Comparison of ENCODE assay signal across 14 cellular contexts in the genomic region with DNA sequence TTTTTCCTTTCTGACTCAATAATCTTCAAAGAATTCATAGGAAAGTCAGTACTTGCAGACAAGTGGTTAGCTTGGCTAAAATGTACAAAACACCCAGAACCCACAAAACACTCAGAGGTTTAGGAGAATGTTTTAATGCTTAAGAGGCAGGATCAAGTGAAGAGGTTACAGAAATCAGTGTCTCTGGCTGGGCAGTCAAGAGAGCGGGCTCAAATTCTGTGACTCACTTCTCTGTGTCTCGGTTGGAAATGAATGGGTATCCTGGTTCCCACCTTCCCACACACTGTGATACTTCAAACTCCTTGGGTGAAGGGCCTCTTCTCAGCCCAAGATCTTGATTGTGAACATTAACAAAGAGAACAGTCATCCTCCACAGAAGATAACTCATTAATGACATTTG. TPM values are rescaled to one million over a fixed set of nuclear protein-coding genes. Genes with fewer than 3 reads are reported as not detected.
A peak's percentile ranks its signal among the peaks of the same experiment; 100 is the strongest.
DNase-seq lines count a peak whose midpoint lies in the region; ATAC-seq lines count a peak whose summit lies in the region.
"Had no signal": no experiment of that assay in that cellular context is flagged by ENCODE, and none has a peak within 500 bp of the region (broad histone marks: within the 10 kb centered on the region; RNA-seq: fewer than 3 reads in every experiment).

No MANE protein-coding gene starts in this region.

- H3K9me3 ChIP-seq in SJSA1 (replicated peaks) (no peaks in the 10 kb centered on the region), MG63 (no peaks in the 10 kb centered on the region)
- H3K9me3 ChIP-seq: right atrium auricular region, upper lobe of left lung had no signal

- peak overlapping the region; percentile 37 for H3K27ac ChIP-seq in SJSA1
- H3K27ac ChIP-seq: right atrium auricular region had no signal

- no peak overlapping the region for H3K27ac Mint-ChIP-seq in activated naive CD4-positive, alpha-beta T cell treated with anti-CD3 and anti-CD28 coated beads for 36 hours
- no peak overlapping the region for H3K27ac Mint-ChIP-seq in activated naive CD4-positive, alpha-beta T cell treated with anti-CD3 and anti-CD28 coated beads, Interleukin-2, amount 10 ng/mL, durations not matched to agents 7 days and 5 days
- no peak overlapping the region for H3K27ac Mint-ChIP-seq in stimulated activated naive CD8-positive, alpha-beta T cell treated with anti-CD3 and anti-CD28 coated beads, Interleukin-15, amount 100 ng/mL, for 72 hours
- H3K27ac Mint-ChIP-seq: immature natural killer cell had no signal

- DNase-seq in activated naive CD4-positive, alpha-beta T cell treated with anti-CD3 and anti-CD28 coated beads for 36 hours, result peak; percentile 15
- no peak for DNase-seq in activated naive CD4-positive, alpha-beta T cell treated with anti-CD3 and anti-CD28 coated beads, Interleukin-2, amount 10 ng/mL, durations not matched to agents 7 days and 5 days
- DNase-seq in SJSA1 (ENCODE audit: low read depth in 1 of 2, low spot score in 2 of 2) (peak; percentile 69 to 80), kidney tubule cell (ENCODE audit: low spot score) (peak; percentile 8), HPDE6-E6E7 (ENCODE audit: extremely low spot score) (no peak), MG63 (no peak), NCI-H2196 (lab: John Stamatoyannopoulos, UW; ENCODE audit: unreplicated experiment) (no peak)
- DNase-seq in stimulated activated naive CD8-positive, alpha-beta T cell treated with anti-CD3 and anti-CD28 coated beads, Interleukin-15, amount 100 ng/mL, for 72 hours, result no peak
- DNase-seq: amygdala, foreskin fibroblast, immature natural killer cell, NCI-H526 treated with DMSO at 0.1 percent for 48 hours, upper lobe of left lung had no signal

- H3K4me3 ChIP-seq in SJSA1, result no peak overlapping the region
- no peak overlapping the region for H3K4me3 ChIP-seq in MG63

- peaks cover 30% of the 10 kb centered on the region for H3K27me3 Mint-ChIP-seq in activated naive CD4-positive, alpha-beta T cell treated with anti-CD3 and anti-CD28 coated beads for 36 hours (ENCODE audit: low read depth)
- H3K27me3 Mint-ChIP-seq in activated naive CD4-positive, alpha-beta T cell treated with anti-CD3 and anti-CD28 coated beads, Interleukin-2, amount 10 ng/mL, durations not matched to agents 7 days and 5 days, result peaks cover 46% of the 10 kb centered on the region
- H3K27me3 Mint-ChIP-seq in stimulated activated naive CD8-positive, alpha-beta T cell treated with anti-CD3 and anti-CD28 coated beads, Interleukin-15, amount 100 ng/mL, for 72 hours, result peaks cover 34% of the 10 kb centered on the region

- H3K4me3 Mint-ChIP-seq in activated naive CD4-positive, alpha-beta T cell treated with anti-CD3 and anti-CD28 coated beads for 36 hours, result no peak overlapping the region
- H3K4me3 Mint-ChIP-seq in activated naive CD4-positive, alpha-beta T cell treated with anti-CD3 and anti-CD28 coated beads, Interleukin-2, amount 10 ng/mL, durations not matched to agents 7 days and 5 days, result no peak overlapping the region
- no peak overlapping the region for H3K4me3 Mint-ChIP-seq in stimulated activated naive CD8-positive, alpha-beta T cell treated with anti-CD3 and anti-CD28 coated beads, Interleukin-15, amount 100 ng/mL, for 72 hours
- H3K4me3 Mint-ChIP-seq: immature natural killer cell had no signal

- H3K4me1 Mint-ChIP-seq in activated naive CD4-positive, alpha-beta T cell treated with anti-CD3 and anti-CD28 coated beads for 36 hours (ENCODE audit: low read depth), result peaks cover 35% of the 10 kb centered on the region
- peaks cover 12% of the 10 kb centered on the region for H3K4me1 Mint-ChIP-seq in activated naive CD4-positive, alpha-beta T cell treated with anti-CD3 and anti-CD28 coated beads, Interleukin-2, amount 10 ng/mL, durations not matched to agents 7 days and 5 days
- H3K4me1 Mint-ChIP-seq in stimulated activated naive CD8-positive, alpha-beta T cell treated with anti-CD3 and anti-CD28 coated beads, Interleukin-15, amount 100 ng/mL, for 72 hours, result peaks cover 33% of the 10 kb centered on the region

- CTCF ChIA-PET in activated naive CD4-positive, alpha-beta T cell treated with anti-CD3 and anti-CD28 coated beads for 36 hours (lab: Charles Lee), result interaction anchor here (1.1 to 10.5 kb wide), 3 partner anchors 28 to 38 kb away, joined by 3 to 67 read pairs (median 3); a partner anchor contains a TSS
- CTCF ChIA-PET in activated naive CD4-positive, alpha-beta T cell treated with anti-CD3 and anti-CD28 coated beads, Interleukin-2, amount 10 ng/mL, durations not matched to agents 7 days and 5 days (lab: Charles Lee), result no interaction called here

- H3K4me1 ChIP-seq in SJSA1 (replicated peaks), result peaks cover 42% of the 10 kb centered on the region
- H3K4me1 ChIP-seq: right atrium auricular region had no signal

- ATAC-seq in stimulated activated naive CD8-positive, alpha-beta T cell treated with anti-CD3 and anti-CD28 coated beads, Interleukin-15, amount 100 ng/mL, for 72 hours, result peak; percentile 57

- H3K27me3 ChIP-seq in SJSA1 (replicated peaks) (no peaks in the 10 kb centered on the region), MG63 (no peaks in the 10 kb centered on the region)
- H3K27me3 ChIP-seq: right atrium auricular region, upper lobe of left lung had no signal

- H3K36me3 ChIP-seq in SJSA1 (peaks cover 18% of the 10 kb centered on the region), MG63 (peaks cover 42% of the 10 kb centered on the region)

- no peaks in the 10 kb centered on the region for H3K9me3 Mint-ChIP-seq in activated naive CD4-positive, alpha-beta T cell treated with anti-CD3 and anti-CD28 coated beads for 36 hours
- H3K9me3 Mint-ChIP-seq in activated naive CD4-positive, alpha-beta T cell treated with anti-CD3 and anti-CD28 coated beads, Interleukin-2, amount 10 ng/mL, durations not matched to agents 7 days and 5 days, result no peaks in the 10 kb centered on the region
- no peaks in the 10 kb centered on the region for H3K9me3 Mint-ChIP-seq in stimulated activated naive CD8-positive, alpha-beta T cell treated with anti-CD3 and anti-CD28 coated beads, Interleukin-15, amount 100 ng/mL, for 72 hours
- H3K9me3 Mint-ChIP-seq: immature natural killer cell had no signal

- intact Hi-C loops in activated naive CD4-positive, alpha-beta T cell treated with anti-CD3 and anti-CD28 coated beads for 36 hours (cut with micrococcal nuclease), result loop anchor here (1.0 to 10.0 kb wide), 6 partner anchors 9 to 596 kb away; a partner anchor contains a TSS

- H3K36me3 Mint-ChIP-seq in activated naive CD4-positive, alpha-beta T cell treated with anti-CD3 and anti-CD28 coated beads for 36 hours (ENCODE audit: low read depth), result no peaks in the 10 kb centered on the region
- no peaks in the 10 kb centered on the region for H3K36me3 Mint-ChIP-seq in activated naive CD4-positive, alpha-beta T cell treated with anti-CD3 and anti-CD28 coated beads, Interleukin-2, amount 10 ng/mL, durations not matched to agents 7 days and 5 days
- H3K36me3 Mint-ChIP-seq: immature natural killer cell had no signal

RNA-seq across cellular contexts. Expression of a gene that starts 3.8 kb away (rescaled TPM):
- total RNA-seq in activated naive CD4-positive, alpha-beta T cell treated with anti-CD3 and anti-CD28 coated beads for 36 hours, result not detected
- not detected in 2 replicates for total RNA-seq in SJSA1 (2014; rRNA removed; shearing (Covaris generic))
- not detected in 2 replicates for total RNA-seq in MG63 (2014; rRNA removed; shearing (Covaris generic); ENCODE audit: low replicate concordance)

RNA-seq across cellular contexts. Expression of a gene that starts 37.0 kb away (rescaled TPM):
- under 1 TPM; 0.07 to 0.14 TPM for total RNA-seq in activated naive CD4-positive, alpha-beta T cell treated with anti-CD3 and anti-CD28 coated beads for 36 hours
- total RNA-seq in SJSA1 (2014; rRNA removed; shearing (Covaris generic)), result 4.1 and 7.6 TPM in 2 replicates
- total RNA-seq in MG63 (2014; rRNA removed; shearing (Covaris generic); ENCODE audit: low replicate concordance), result 18.8 and 22.7 TPM in 2 replicates

Comparison
In these comparisons a context has a peak if more than half of its experiments do, and no peak if none do; other contexts are left out.
1. DNase-seq: peak in activated naive CD4-positive, alpha-beta T cell treated with anti-CD3 and anti-CD28 coated beads for 36 hours (single experiment), SJSA1 (2 of 2) and kidney tubule cell (single experiment); none in activated naive CD4-positive, alpha-beta T cell treated with anti-CD3 and anti-CD28 coated beads, Interleukin-2, amount 10 ng/mL, durations not matched to agents 7 days and 5 days (single experiment), stimulated activated naive CD8-positive, alpha-beta T cell treated with anti-CD3 and anti-CD28 coated beads, Interleukin-15, amount 100 ng/mL, for 72 hours (0 of 2), HPDE6-E6E7 (single experiment), MG63 (single experiment) and NCI-H2196 (single experiment).